15 cellular contexts compared by ENCODE assay signal in genomic region chrX:47179221-47179927, GRCh38. TPM values are rescaled to one million over a fixed set of nuclear protein-coding genes. Genes with fewer than 3 reads are reported as not detected.
DNase-seq lines count a peak whose midpoint lies in the region; ATAC-seq, FAIRE-seq and TF ChIP-seq lines count a peak whose summit lies in the region.
"Had no signal": no experiment of that assay in that cellular context is flagged by ENCODE, and none has a peak within 500 bp of the region (broad histone marks: within the 10 kb centered on the region; RNA-seq: fewer than 3 reads in every experiment).

No MANE protein-coding gene starts in this region.

- peaks cover 17% of the 10 kb centered on the region for H3K36me3 Mint-ChIP-seq in neural crest cell (ENCODE audit: low read depth)
- peaks cover 26% of the 10 kb centered on the region for H3K36me3 Mint-ChIP-seq in T-helper 2 cell treated with Interferon-gamma antibody and Interleukin-4, amounts not matched to agents 5 μg/mL and 100 μg/mL, for 36 hours (ENCODE audit: low read depth)

- no peak overlapping the region for H3K4me3 ChIP-seq in neuronal stem cell (ENCODE audit: low read length in 2 of 2)
- H3K4me3 ChIP-seq: GM23338 had no signal

- H4K91ac ChIP-seq in neuronal stem cell (ENCODE audit: low read depth, low read length, poor library complexity) = no peak overlapping the region

- peaks cover 0 to 64% (median 0%) of the 10 kb centered on the region in 3 experiments for H3K27me3 ChIP-seq in neuronal stem cell (ENCODE audit: control insufficient read depth in 3 of 3, insufficient read depth in 3 of 3, low read depth in 1 of 3, low read length in 3 of 3)

- no peak for ATAC-seq in GM18907 (IDR thresholded peaks at IDR 0.05; ENCODE audit: unreplicated experiment)
- ATAC-seq: GM23338, HepG2 had no signal

- H3K27me3 Mint-ChIP-seq in neural crest cell (ENCODE audit: low read depth) = no peaks in the 10 kb centered on the region
- no peaks in the 10 kb centered on the region for H3K27me3 Mint-ChIP-seq in T-helper 2 cell treated with Interferon-gamma antibody and Interleukin-4, amounts not matched to agents 5 μg/mL and 100 μg/mL, for 36 hours (ENCODE audit: low read depth)

- H3K4me1 ChIP-seq in neuronal stem cell (ENCODE audit: control insufficient read depth in 2 of 2, insufficient read depth in 1 of 2, low read depth in 1 of 2, low read length in 2 of 2) = no peaks in the 10 kb centered on the region

- no CpG with 5 or more reads among the region's 14 CpGs for WGBS in neuronal stem cell (ENCODE audit: extremely low coverage in 2 of 2, insufficient read length in 2 of 2, insufficient replicate concordance in 1 of 2), 2 donors

- H3K27ac Mint-ChIP-seq in neural crest cell (ENCODE audit: unreplicated experiment) = no peak overlapping the region
- no peak overlapping the region for H3K27ac Mint-ChIP-seq in T-helper 2 cell treated with Interferon-gamma antibody and Interleukin-4, amounts not matched to agents 5 μg/mL and 100 μg/mL, for 36 hours
- H3K27ac Mint-ChIP-seq: activated T-cell treated with anti-CD3 and anti-CD28 coated beads, Interleukin-2, amount 50 U/mL, for 24 hours; GM23338 had no signal

- H3K9me3 Mint-ChIP-seq in neural crest cell = no peaks in the 10 kb centered on the region
- no peaks in the 10 kb centered on the region for H3K9me3 Mint-ChIP-seq in T-helper 2 cell treated with Interferon-gamma antibody and Interleukin-4, amounts not matched to agents 5 μg/mL and 100 μg/mL, for 36 hours
- H3K9me3 Mint-ChIP-seq: activated T-cell treated with anti-CD3 and anti-CD28 coated beads, Interleukin-2, amount 50 U/mL, for 24 hours; GM23338 had no signal

- no peak overlapping the region for H2BK5ac ChIP-seq in neuronal stem cell (ENCODE audit: low read length)

- H3K14ac ChIP-seq in neuronal stem cell (ENCODE audit: low read length) = no peak overlapping the region

- no peak overlapping the region for H3K27ac ChIP-seq in neuronal stem cell (replicated peaks; ENCODE audit: low read length)
- H3K27ac ChIP-seq: VCaP had no signal

- H2AK5ac ChIP-seq in neuronal stem cell (ENCODE audit: low read depth, low read length) = no peak overlapping the region

- no peak overlapping the region for H2BK12ac ChIP-seq in neuronal stem cell (ENCODE audit: low read length)

- H2AFZ ChIP-seq in neuronal stem cell (ENCODE audit: low read length) = no peak overlapping the region
- H2AFZ ChIP-seq: GM23338 had no signal

- H2BK120ac ChIP-seq in neuronal stem cell (ENCODE audit: low read depth, low read length) = no peak overlapping the region

- H3K23ac ChIP-seq in neuronal stem cell (ENCODE audit: low read depth, low read length, poor library complexity) = no peak overlapping the region

- FAIRE-seq in frontal cortex (lab: Jason Lieb, UNC) = no peak
- FAIRE-seq: colon, HepG2 had no signal

- H3K4me2 ChIP-seq in neuronal stem cell (ENCODE audit: insufficient read depth, low read length, poor library complexity, severe bottlenecking) = no peak overlapping the region
- H3K4me2 ChIP-seq: GM23338 had no signal

- H3K4me1 Mint-ChIP-seq in neural crest cell = no peaks in the 10 kb centered on the region
- H3K4me1 Mint-ChIP-seq in T-helper 2 cell treated with Interferon-gamma antibody and Interleukin-4, amounts not matched to agents 5 μg/mL and 100 μg/mL, for 36 hours (ENCODE audit: low read depth) = peaks cover 1% of the 10 kb centered on the region
- H3K4me1 Mint-ChIP-seq: GM23338 had no signal

- H3K9ac ChIP-seq in neuronal stem cell (ENCODE audit: low read depth, low read length, poor library complexity) = no peak overlapping the region

- H2BK15ac ChIP-seq in neuronal stem cell (ENCODE audit: low read length) = no peak overlapping the region

- DNase-seq in AG08396 (ENCODE audit: low spot score) (peak; percentile 77), anterior cingulate cortex (lab: John Stamatoyannopoulos, UW) (peak in 43 of 58 donors; percentile 2 to 69 (median 30)), frontal cortex (ENCODE audit: low spot score in 2 of 2) (peak; percentile 44 to 54), neural crest cell (ENCODE audit: low read depth, low spot score) (no peak), neuronal stem cell (ENCODE audit: low spot score) (no peak)
- no peak for DNase-seq in stimulated activated CD4-positive, alpha-beta T cell treated with anti-CD3 and anti-CD28 coated beads, Interleukin-4, amount 100 ng/mL, for 24 hours
- DNase-seq in T-helper 2 cell treated with Interferon-gamma antibody and Interleukin-4, amounts not matched to agents 5 μg/mL and 100 μg/mL, for 36 hours (ENCODE audit: low spot score) = no peak
- DNase-seq: activated T-cell treated with anti-CD3 and anti-CD28 coated beads, Interleukin-2, amount 50 U/mL, for 24 hours; NCI-H2029; OCI-M1 had no signal

- H3K4ac ChIP-seq in neuronal stem cell (ENCODE audit: low read length) = no peak overlapping the region

- no peak overlapping the region for H3K18ac ChIP-seq in neuronal stem cell (ENCODE audit: low read length)

- H3K36me3 ChIP-seq in neuronal stem cell (replicated peaks in 1 of 2; ENCODE audit: control insufficient read depth in 2 of 2, insufficient read depth in 2 of 2, low read length in 2 of 2) = peaks cover 36 to 89% of the 10 kb centered on the region in 2 donors

- H4K8ac ChIP-seq in neuronal stem cell (ENCODE audit: low read depth, low read length) = no peak overlapping the region

- H3K9me3 ChIP-seq in neuronal stem cell (replicated peaks in 1 of 2; ENCODE audit: control insufficient read depth in 2 of 2, insufficient read depth in 1 of 2, low read depth in 1 of 2, low read length in 2 of 2) = no peaks in the 10 kb centered on the region

- TF ChIP-seq CTCF in neural crest cell (conservative IDR thresholded peaks at IDR 0.05) = no peak

- H3K4me3 Mint-ChIP-seq in neural crest cell = peak overlapping the region; percentile 41
- H3K4me3 Mint-ChIP-seq in T-helper 2 cell treated with Interferon-gamma antibody and Interleukin-4, amounts not matched to agents 5 μg/mL and 100 μg/mL, for 36 hours = no peak overlapping the region
- H3K4me3 Mint-ChIP-seq: activated T-cell treated with anti-CD3 and anti-CD28 coated beads, Interleukin-2, amount 50 U/mL, for 24 hours; GM23338 had no signal

- no peaks in the 10 kb centered on the region for H3K79me1 ChIP-seq in neuronal stem cell (ENCODE audit: low read depth, low read length)

RNA-seq across cellular contexts. Expression of gene UBA1, which starts 14.3 kb away (rescaled TPM):
- total RNA-seq in frontal cortex = 122 TPM
- 484 and 498 TPM in 2 replicates for total RNA-seq in neural crest cell
- polyA plus RNA-seq in neuronal stem cell (2013, experiment 1 of 2) = 139 TPM
- 137 TPM for polyA plus RNA-seq in neuronal stem cell (2013, experiment 2 of 2)

RNA-seq across cellular contexts. Expression of gene RBM10, which starts 34.4 kb away (rescaled TPM):
- total RNA-seq in frontal cortex = 37.9 TPM
- total RNA-seq in neural crest cell = 87.7 and 89.2 TPM in 2 replicates
- polyA plus RNA-seq in neuronal stem cell (2013, experiment 1 of 2) = 45.7 TPM
- polyA plus RNA-seq in neuronal stem cell (2013, experiment 2 of 2) = 43.8 TPM

RNA-seq across cellular contexts. Expression of gene NDUFB11, which starts 34.9 kb away (rescaled TPM):
- 88.0 TPM for total RNA-seq in frontal cortex
- 113 and 115 TPM in 2 replicates for total RNA-seq in neural crest cell
- 136 TPM for polyA plus RNA-seq in neuronal stem cell (2013, experiment 1 of 2)
- polyA plus RNA-seq in neuronal stem cell (2013, experiment 2 of 2) = 138 TPM

RNA-seq across cellular contexts. Expression of gene CDK16, which starts 39.1 kb away (rescaled TPM):
- total RNA-seq in frontal cortex (66.4 TPM), neural crest cell (281 and 289 TPM in 2 replicates)
- polyA plus RNA-seq in neuronal stem cell (2013, experiment 1 of 2) = 136 TPM
- polyA plus RNA-seq in neuronal stem cell (2013, experiment 2 of 2) = 138 TPM

RNA-seq across cellular contexts. Expression of gene USP11, which starts 53.4 kb away (rescaled TPM):
- total RNA-seq in frontal cortex (181 TPM), neural crest cell (232 and 245 TPM in 2 replicates)
- 78.8 TPM for polyA plus RNA-seq in neuronal stem cell (2013, experiment 1 of 2)
- polyA plus RNA-seq in neuronal stem cell (2013, experiment 2 of 2) = 73.4 TPM

Comparison
In these comparisons a context has a peak if more than half of its experiments do, and no peak if none do; other contexts are left out.
1. DNase-seq: peak in AG08396 (single experiment), anterior cingulate cortex (43 of 58) and frontal cortex (2 of 2); none in neural crest cell (single experiment), neuronal stem cell (single experiment), stimulated activated CD4-positive, alpha-beta T cell treated with anti-CD3 and anti-CD28 coated beads, Interleukin-4, amount 100 ng/mL, for 24 hours (single experiment) and T-helper 2 cell treated with Interferon-gamma antibody and Interleukin-4, amounts not matched to agents 5 μg/mL and 100 μg/mL, for 36 hours (single experiment).